In the genomic region with DNA sequence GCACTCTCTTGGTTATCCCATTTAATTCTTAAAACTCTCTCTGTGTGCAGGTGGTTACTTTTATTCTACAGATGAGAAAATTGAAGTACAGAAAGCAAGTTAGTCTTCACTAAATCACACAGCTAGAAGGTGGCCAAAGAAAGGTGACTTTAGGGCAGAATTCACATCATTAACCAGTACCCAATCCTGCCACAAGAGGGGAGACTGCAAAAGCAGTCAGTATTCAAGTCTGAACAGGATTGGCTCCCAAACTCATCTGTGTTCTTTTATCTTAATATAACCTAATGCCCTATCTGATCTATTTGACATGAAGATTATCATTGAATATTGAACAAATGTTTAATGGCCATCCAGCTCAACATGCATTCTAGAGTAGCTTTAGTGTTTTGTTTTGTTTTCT, we compare ENCODE assay signal across 10 cellular contexts.
DNase-seq lines count a peak whose midpoint lies in the region; ATAC-seq and TF ChIP-seq lines count a peak whose summit lies in the region.
"Had no signal": no experiment of that assay in that cellular context is flagged by ENCODE, and none has a peak within 500 bp of the region (broad histone marks: within the 10 kb centered on the region; RNA-seq: fewer than 3 reads in every experiment).

No MANE protein-coding gene starts in this region.

- no peak overlapping the region for H3K4me3 Mint-ChIP-seq in endothelial cell (ENCODE audit: unreplicated experiment)
- no peak overlapping the region for H3K4me3 Mint-ChIP-seq in activated T-cell treated with anti-CD3 and anti-CD28 coated beads, Interleukin-2, amount 50 U/mL, for 4 hours
- H3K4me3 Mint-ChIP-seq: CD14-positive monocyte had no signal

- ATAC-seq in GM21423 (IDR thresholded peaks at IDR 0.05; ENCODE audit: unreplicated experiment): peak; percentile 85
- peak; percentile 62 for ATAC-seq in HG03460 (IDR thresholded peaks at IDR 0.05; ENCODE audit: unreplicated experiment)
- no peak for ATAC-seq in activated T-cell treated with anti-CD3 and anti-CD28 coated beads, Interleukin-2, amount 50 U/mL, for 4 hours
- no peak for ATAC-seq in HG02970 (IDR thresholded peaks at IDR 0.05; ENCODE audit: low FRiP score, unreplicated experiment)

- H3K27ac Mint-ChIP-seq in endothelial cell (ENCODE audit: unreplicated experiment): no peak overlapping the region
- H3K27ac Mint-ChIP-seq: CD14-positive monocyte had no signal

- H3K36me3 Mint-ChIP-seq in endothelial cell (ENCODE audit: low read depth, unreplicated experiment): no peaks in the 10 kb centered on the region
- no peaks in the 10 kb centered on the region for H3K36me3 Mint-ChIP-seq in activated T-cell treated with anti-CD3 and anti-CD28 coated beads, Interleukin-2, amount 50 U/mL, for 4 hours (ENCODE audit: insufficient read depth)
- H3K36me3 Mint-ChIP-seq: CD14-positive monocyte had no signal

- no peaks in the 10 kb centered on the region for H3K9me3 Mint-ChIP-seq in endothelial cell (ENCODE audit: unreplicated experiment)
- H3K9me3 Mint-ChIP-seq in activated T-cell treated with anti-CD3 and anti-CD28 coated beads, Interleukin-2, amount 50 U/mL, for 4 hours: no peaks in the 10 kb centered on the region

- TF ChIP-seq CTCF in AG09309 (IDR thresholded peaks at IDR 0.05; ENCODE audit: control insufficient read depth, insufficient read depth, low read depth, low read length, missing control alignments) (peak; percentile 20), endothelial cell (IDR thresholded peaks at IDR 0.05; ENCODE audit: unreplicated experiment) (peak; percentile 77)

- no peak for DNase-seq in AG09309 (ENCODE audit: low read depth)
- DNase-seq in endothelial cell (ENCODE audit: low spot score): peak; percentile 48
- no peak for DNase-seq in activated T-cell treated with anti-CD3 and anti-CD28 coated beads, Interleukin-2, amount 50 U/mL, for 4 hours
- no peak for DNase-seq in activated CD4-positive, alpha-beta T cell treated with anti-CD3 and anti-CD28 coated beads, Interleukin-2, amount 50 U/mL, for 1 hour
- DNase-seq in putamen (ENCODE audit: low spot score): no peak
- DNase-seq: NCI-H82 had no signal

- H3K4me1 Mint-ChIP-seq in endothelial cell (ENCODE audit: unreplicated experiment): no peaks in the 10 kb centered on the region
- no peaks in the 10 kb centered on the region for H3K4me1 Mint-ChIP-seq in activated T-cell treated with anti-CD3 and anti-CD28 coated beads, Interleukin-2, amount 50 U/mL, for 4 hours (ENCODE audit: low read depth)
- H3K4me1 Mint-ChIP-seq: CD14-positive monocyte had no signal

- H3K4me3 ChIP-seq in AG09309 (ENCODE audit: control insufficient read depth, low read depth, low read length): no peak overlapping the region

- H3K27me3 Mint-ChIP-seq in endothelial cell (ENCODE audit: unreplicated experiment): peaks cover 5% of the 10 kb centered on the region
- H3K27me3 Mint-ChIP-seq in activated T-cell treated with anti-CD3 and anti-CD28 coated beads, Interleukin-2, amount 50 U/mL, for 4 hours (ENCODE audit: low read depth): no peaks in the 10 kb centered on the region

Comparison
In these comparisons a context has a peak if more than half of its experiments do, and no peak if none do; other contexts are left out.
1. ATAC-seq: peak in GM21423 (single experiment) and HG03460 (single experiment); none in activated T-cell treated with anti-CD3 and anti-CD28 coated beads, Interleukin-2, amount 50 U/mL, for 4 hours (0 of 2) and HG02970 (single experiment).